Comparison of ENCODE assay signal across 9 cellular contexts in the genomic region with DNA sequence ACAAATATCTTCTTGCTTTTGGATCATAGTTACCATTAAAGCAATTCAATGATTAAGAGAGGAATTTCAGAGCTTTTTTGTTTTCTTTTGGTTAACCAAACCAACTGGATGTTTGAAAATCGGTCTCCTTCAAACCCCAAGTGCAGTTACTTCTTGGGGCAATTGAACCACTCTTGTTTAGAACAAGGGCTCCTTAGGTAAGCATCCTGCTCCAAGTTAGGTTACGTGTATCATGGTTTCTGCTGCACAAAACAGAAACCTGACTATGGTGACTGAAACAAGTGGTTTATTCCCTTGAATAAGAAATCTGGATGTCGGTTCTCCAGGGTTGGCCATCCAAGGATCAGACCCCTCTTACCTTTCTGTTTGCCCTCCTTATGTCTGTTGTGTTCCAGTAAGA.
"Had no signal": no experiment of that assay in that cellular context is flagged by ENCODE, and none has a peak within 500 bp of the region (broad histone marks: within the 10 kb centered on the region; RNA-seq: fewer than 3 reads in every experiment).

No MANE protein-coding gene starts in this region.

- H3K9me3 ChIP-seq: HAP-1 had no signal

- H3K36me3 ChIP-seq: HAP-1 had no signal

- DNase-seq: GM23248, GOT3, H7, H9, HCEC 1CT, HFFc6 had no signal

- H3K4me3 ChIP-seq: GM23248, GM23338, HAP-1 had no signal

- ATAC-seq: GM23338, HCT116 had no signal

- H3K27ac ChIP-seq: GM23248 had no signal
